ENCODE assay signal across 1 cellular context in the genomic region with DNA sequence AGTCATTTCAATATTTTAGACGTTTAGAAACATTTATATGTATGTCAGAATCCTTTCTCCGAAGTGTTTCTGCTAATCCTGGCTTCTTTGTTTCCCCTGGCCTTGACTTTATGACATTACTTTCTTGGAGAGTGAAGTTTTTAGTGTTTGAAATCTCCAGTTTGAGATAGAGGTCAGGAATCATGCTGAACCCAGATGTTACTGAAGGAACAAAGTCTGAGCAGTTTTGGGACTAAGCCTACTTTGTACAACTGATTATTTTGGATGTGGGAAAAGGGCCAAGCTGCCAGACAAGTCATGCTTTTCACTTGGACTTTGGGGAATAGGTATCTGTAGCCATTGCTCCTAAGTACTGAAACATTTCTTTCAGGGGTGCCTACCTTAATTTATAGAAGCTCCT.
TF ChIP-seq lines count a peak whose summit lies in the region.

No MANE protein-coding gene starts in this region.

TF ChIP-seq in HepG2, 621 proteins besides CTCF, POLR2A, EP300 and RAD21 (continued from another document):
- TF ChIP-seq ARID5B (CRISPR knock-in tag; IDR thresholded peaks at IDR 0.05) (no peak), PHF21A (CRISPR knock-in tag; IDR thresholded peaks at IDR 0.05) (0 out of 2 replicates have a peak, but pooled peaks have one; percentile 6), BCL6 (CRISPR knock-in tag; IDR thresholded peaks at IDR 0.05) (peak; percentile 53), TEAD3 (CRISPR knock-in tag; optimal IDR thresholded peaks at IDR 0.05; ENCODE audit: borderline replicate concordance) (no peak), RARA (CRISPR knock-in tag; IDR thresholded peaks at IDR 0.05) (peak; percentile 20; the same call in 1 of the 2 replicates)
TF ChIP-seq in HepG2: peak in this region for 4.
